ENCODE assay signal across 8 cellular contexts in genomic region chr16:20849587-20850390, GRCh38. TPM values are rescaled to one million over a fixed set of nuclear protein-coding genes. Genes with fewer than 3 reads are reported as not detected.
DNase-seq lines count a peak whose midpoint lies in the region; ATAC-seq and TF ChIP-seq lines count a peak whose summit lies in the region.

No MANE protein-coding gene starts in this region.

- no peak for TF ChIP-seq EP300 in neural cell (conservative IDR thresholded peaks at IDR 0.05; ENCODE audit: poor library complexity, severe bottlenecking)
- TF ChIP-seq EP300 in stomach (IDR thresholded peaks at IDR 0.05), result no peak

- peak; percentile 50 to 58 for ATAC-seq in CD4-positive, CD25-positive, alpha-beta regulatory T cell (ENCODE audit: low read depth in 2 of 2)

- POLR2A ChIA-PET in PC-9 (lab: Charles Lee; ENCODE audit: unreplicated experiment), result no interaction called here

- intact Hi-C loops in PC-9 (cut with micrococcal nuclease; ENCODE audit: unreplicated experiment), result loop anchor here (1.0 to 5.0 kb wide), 7 partner anchors 29 to 1471 kb away; partner anchors contain the start of gene LDAF1
- intact Hi-C loops in stomach (cut with DNase I; ENCODE audit: low total_unique reads), result loop anchor here (5.0 to 10.0 kb wide), 2 partner anchors 55 to 238 kb away; partner anchors contain the start of genes DCUN1D3 and LYRM1

- no peak overlapping the region for H3K27ac ChIP-seq in CD4-positive, CD25-positive, alpha-beta regulatory T cell (ENCODE audit: insufficient read depth, low read length, poor library complexity, severe bottlenecking)
- H3K27ac ChIP-seq in PC-9 (no peak overlapping the region), neural cell (ENCODE audit: low read length) (no peak overlapping the region), stomach (peak overlapping the region in 4 of 5 donors; percentile 73 to 80 (median 78))

- TF ChIP-seq RAD21 in neural cell (conservative IDR thresholded peaks at IDR 0.05), result peak; percentile 94

- CTCF ChIA-PET in PC-9 (lab: Charles Lee), result interaction anchor here (0.5 to 1.7 kb wide), 8 partner anchors 16 to 290 kb away, joined by 3 to 23 read pairs (median 4); no protein-coding TSS in a partner anchor

- H4K20me1 ChIP-seq in PC-9 (ENCODE audit: insufficient read depth) (no peaks in the 10 kb centered on the region), neural cell (ENCODE audit: insufficient read depth) (no peaks in the 10 kb centered on the region)

- H3F3A ChIP-seq in PC-9 (ENCODE audit: insufficient read depth, low read depth) (peaks cover 18% of the 10 kb centered on the region; the same call in 1 of the 2 replicates), neural cell (ENCODE audit: insufficient read depth, low read length, poor library complexity, severe bottlenecking) (no peaks in the 10 kb centered on the region)

- no TSS peak for BruUV-seq in PC-9 (replicated peaks; lab: Mats Ljungman, UMichigan)

- no peak overlapping the region for H3K4me3 Mint-ChIP-seq in CD4-positive, CD25-positive, alpha-beta regulatory T cell

- no peaks in the 10 kb centered on the region for H3K27me3 Mint-ChIP-seq in CD4-positive, CD25-positive, alpha-beta regulatory T cell

- H3K79me2 ChIP-seq in PC-9 (ENCODE audit: low read depth) (no peaks in the 10 kb centered on the region), neural cell (replicated peaks; ENCODE audit: insufficient read depth, low read length) (no peaks in the 10 kb centered on the region)

- TF ChIP-seq CTCF in HFF-Myc (IDR thresholded peaks at IDR 0.05; ENCODE audit: low read depth, low read length, missing control alignments) (peak; percentile 99), PC-9 (conservative IDR thresholded peaks at IDR 0.05) (peak; percentile 99), neural cell (IDR thresholded peaks at IDR 0.05; ENCODE audit: poor library complexity, severe bottlenecking) (peak; percentile 93), stomach (IDR thresholded peaks at IDR 0.05) (peak in 6 of 7 experiments; percentile 9 to 98 (median 94))

- no peaks in the 10 kb centered on the region for H3K36me3 Mint-ChIP-seq in CD4-positive, CD25-positive, alpha-beta regulatory T cell

- H3K36me3 ChIP-seq in CD4-positive, CD25-positive, alpha-beta regulatory T cell (ENCODE audit: control insufficient read depth, insufficient read depth, low read length), result no peaks in the 10 kb centered on the region
- no peaks in the 10 kb centered on the region for H3K36me3 ChIP-seq in PC-9 (ENCODE audit: low read depth)
- no peaks in the 10 kb centered on the region for H3K36me3 ChIP-seq in neural cell (ENCODE audit: insufficient read depth, low read length)
- H3K36me3 ChIP-seq in stomach, result peaks cover 0 to 26% (median 18%) of the 10 kb centered on the region in 4 donors

- H2AFZ ChIP-seq in PC-9 (no peak overlapping the region), neural cell (ENCODE audit: low read depth, low read length) (no peak overlapping the region)

- H3K9ac ChIP-seq in neural cell (ENCODE audit: low read length), result no peak overlapping the region

- no peak for TF ChIP-seq POLR2A in stomach (IDR thresholded peaks at IDR 0.05)

- H3K9me3 Mint-ChIP-seq in CD4-positive, CD25-positive, alpha-beta regulatory T cell, result no peaks in the 10 kb centered on the region

- no peak overlapping the region for H3K27ac Mint-ChIP-seq in CD4-positive, CD25-positive, alpha-beta regulatory T cell

- 40 to 48% (median 46%) methylated on average over 6 of the region's 6 CpGs for WGBS in stomach, 5 donors

- H3K4me1 Mint-ChIP-seq in CD4-positive, CD25-positive, alpha-beta regulatory T cell, result peaks cover 0 to 9% (median 5%) of the 10 kb centered on the region in 4 donors

- H3K9me2 ChIP-seq in PC-9 (ENCODE audit: insufficient read depth) (no peaks in the 10 kb centered on the region), neural cell (ENCODE audit: insufficient read depth, low read length) (no peaks in the 10 kb centered on the region)

- H3K4me3 ChIP-seq in CD4-positive, CD25-positive, alpha-beta regulatory T cell (ENCODE audit: low read depth, low read length), result no peak overlapping the region
- H3K4me3 ChIP-seq in HFF-Myc (replicated peaks; ENCODE audit: low read depth, low read length), result no peak overlapping the region
- no peak overlapping the region for H3K4me3 ChIP-seq in PC-9
- H3K4me3 ChIP-seq in neural cell (ENCODE audit: low read length), result no peak overlapping the region
- no peak overlapping the region for H3K4me3 ChIP-seq in stomach

- H3K4me1 ChIP-seq in CD4-positive, CD25-positive, alpha-beta regulatory T cell (ENCODE audit: control insufficient read depth, insufficient read depth, low read length, poor library complexity, severe bottlenecking), result peaks cover 8% of the 10 kb centered on the region
- H3K4me1 ChIP-seq in PC-9 (replicated peaks; ENCODE audit: insufficient read depth) (peaks cover 33% of the 10 kb centered on the region), stomach (peaks cover 36 to 49% (median 44%) of the 10 kb centered on the region in 4 donors)

- peak; percentile 34 to 54 (median 53) for DNase-seq in CD4-positive, CD25-positive, alpha-beta regulatory T cell
- peak; percentile 50 for DNase-seq in HFF-Myc (ENCODE audit: extremely low read depth, low read depth)
- peak; percentile 42 to 69 for DNase-seq in PC-9
- peak; percentile 73 for DNase-seq in activated T-cell treated with anti-CD3 and anti-CD28 coated beads, Interleukin-2, amount 50 U/mL, for 1 hour
- peak; percentile 58 for DNase-seq in fibroblast of gingiva (ENCODE audit: low read depth)
- DNase-seq in stomach, result peak; percentile 75
- no peak for DNase-seq in HPDE6-E6E7 (ENCODE audit: extremely low spot score)

- no peaks in the 10 kb centered on the region for H3K27me3 ChIP-seq in CD4-positive, CD25-positive, alpha-beta regulatory T cell (ENCODE audit: control insufficient read depth, insufficient read depth, low read length)
- no peaks in the 10 kb centered on the region for H3K27me3 ChIP-seq in PC-9 (ENCODE audit: insufficient read depth, low read depth)
- no peaks in the 10 kb centered on the region for H3K27me3 ChIP-seq in neural cell (ENCODE audit: insufficient read depth, low read depth, low read length)
- no peaks in the 10 kb centered on the region for H3K27me3 ChIP-seq in stomach

- H3K4me2 ChIP-seq in PC-9 (no peak overlapping the region), neural cell (ENCODE audit: low read length) (no peak overlapping the region)

- no peaks in the 10 kb centered on the region for H3K9me3 ChIP-seq in CD4-positive, CD25-positive, alpha-beta regulatory T cell (ENCODE audit: control insufficient read depth in 2 of 2, low read length in 2 of 2)
- H3K9me3 ChIP-seq in PC-9 (ENCODE audit: insufficient read depth, low read depth) (no peaks in the 10 kb centered on the region), neural cell (ENCODE audit: low read length) (no peaks in the 10 kb centered on the region), stomach (no peaks in the 10 kb centered on the region)

TF ChIP-seq in neural cell, 6 proteins besides CTCF, POLR2A, EP300 and RAD21:
- TF ChIP-seq SMC3 (conservative IDR thresholded peaks at IDR 0.05; ENCODE audit: poor library complexity) (peak; percentile 87), POLR2AphosphoS5 (IDR thresholded peaks at IDR 0.05) (no peak)

RNA-seq across cellular contexts. Expression of gene REXO5, which starts 43.5 kb away (rescaled TPM):
- 1.7 TPM for total RNA-seq in CD4-positive, CD25-positive, alpha-beta regulatory T cell
- 1 to 10 TPM in 3 of 4 donors, under 1 TPM in 1; 0.34 to 1.5 (median 1.2) TPM for polyA plus RNA-seq in CD4-positive, CD25-positive, alpha-beta regulatory T cell
- total RNA-seq in PC-9 (2021) (9.5 and 13.2 TPM in 2 replicates), stomach (10 to 100 TPM in 3 of 5 donors, 1 to 10 TPM in 2; 5.5 to 31.7 (median 18.0) TPM)
- polyA plus RNA-seq in neural cell (8.0 and 11.2 TPM in 2 replicates), stomach (1 to 10 TPM; 4.7 to 7.3 (median 7.2) TPM)
- 8.2 and 8.5 TPM in 2 replicates for polyA minus RNA-seq in neural cell

RNA-seq across cellular contexts. Expression of gene ERI2, which starts 43.5 kb away (rescaled TPM):
- total RNA-seq in CD4-positive, CD25-positive, alpha-beta regulatory T cell, result 2.0 TPM
- 1 to 10 TPM; 2.8 to 4.9 (median 3.6) TPM for polyA plus RNA-seq in CD4-positive, CD25-positive, alpha-beta regulatory T cell
- total RNA-seq in PC-9 (2021) (25.6 and 29.5 TPM in 2 replicates), stomach (10 to 100 TPM in 4 of 5 donors, 1 to 10 TPM in 1; 9.6 to 49.0 (median 23.7) TPM)
- polyA plus RNA-seq in neural cell (17.0 and 46.9 TPM in 2 replicates), stomach (10 to 100 TPM in 1 of 3 donors, 1 to 10 TPM in 2; 8.5 to 10.6 (median 9.6) TPM)
- 20.9 and 33.5 TPM in 2 replicates for polyA minus RNA-seq in neural cell

RNA-seq across cellular contexts. Expression of gene DCUN1D3, which starts 50.4 kb away (rescaled TPM):
- total RNA-seq in CD4-positive, CD25-positive, alpha-beta regulatory T cell, result 4.8 TPM
- polyA plus RNA-seq in CD4-positive, CD25-positive, alpha-beta regulatory T cell, result 1 to 10 TPM in 3 of 4 donors, under 1 TPM in 1; 0.52 to 2.2 (median 1.5) TPM
- total RNA-seq in PC-9 (2021) (11.8 and 14.6 TPM in 2 replicates), stomach (10 to 100 TPM in 4 of 5 donors, 1 to 10 TPM in 1; 3.8 to 25.7 (median 16.7) TPM)
- polyA plus RNA-seq in neural cell (9.2 and 11.5 TPM in 2 replicates), stomach (1 to 10 TPM; 1.4 to 3.7 (median 2.1) TPM)
- polyA minus RNA-seq in neural cell, result 25.8 and 27.6 TPM in 2 replicates

RNA-seq across cellular contexts. Expression of gene LYRM1, which starts 50.8 kb away (rescaled TPM):
- 15.5 TPM for total RNA-seq in CD4-positive, CD25-positive, alpha-beta regulatory T cell
- polyA plus RNA-seq in CD4-positive, CD25-positive, alpha-beta regulatory T cell, result 10 to 100 TPM; 49.8 to 56.1 (median 53.4) TPM
- 32.2 and 51.7 TPM in 2 replicates for total RNA-seq in PC-9 (2021)
- polyA plus RNA-seq in neural cell, result 98.7 and 125 TPM in 2 replicates
- 51.9 and 60.8 TPM in 2 replicates for polyA minus RNA-seq in neural cell
- total RNA-seq in stomach, result 10 to 100 TPM in 4 of 5 donors, 1 to 10 TPM in 1; 6.7 to 29.7 (median 21.0) TPM
- polyA plus RNA-seq in stomach, result 10 to 100 TPM; 37.4 to 58.5 (median 43.4) TPM

Comparison
In these comparisons a context has a peak if more than half of its experiments do, and no peak if none do; other contexts are left out.
1. H3K27ac ChIP-seq: peak in stomach (4 of 5); none in CD4-positive, CD25-positive, alpha-beta regulatory T cell (single experiment), PC-9 (single experiment) and neural cell (single experiment).
2. Peak in every context shown above with its lines, with median percentiles within 50 percentile points of each other: CTCF ChIP-seq.